In genomic region chr1:31219489-31219888, GRCh38 we compare ENCODE assay signal across 34 cellular contexts. TPM values are rescaled to one million over a fixed set of nuclear protein-coding genes. Genes with fewer than 3 reads are reported as not detected.
"Had no signal": no experiment of that assay in that cellular context is flagged by ENCODE, and none has a peak within 500 bp of the region (broad histone marks: within the 10 kb centered on the region; RNA-seq: fewer than 3 reads in every experiment).

No MANE protein-coding gene starts in this region.

- H3K4me2 ChIP-seq: KMS-11, SK-N-SH had no signal

- H3K9me3 ChIP-seq: body of pancreas, breast epithelium, Peyer's patch, SJSA1, SK-N-SH had no signal

- H3K4me3 ChIP-seq: body of pancreas, breast epithelium, Peyer's patch, SJSA1 had no signal

- H3K36me3 ChIP-seq: breast epithelium, Peyer's patch, SJSA1 had no signal

- H3K4me1 Mint-ChIP-seq: activated CD4-positive, alpha-beta memory T cell treated with anti-CD3 and anti-CD28 coated beads, Interleukin-2, amount 10 ng/mL, durations not matched to agents 7 days and 5 days; activated CD8-positive, alpha-beta memory T cell treated with anti-CD3 and anti-CD28 coated beads, Interleukin-2, amount 10 ng/mL, durations not matched to agents 7 days and 5 days; activated naive CD8-positive, alpha-beta T cell treated with anti-CD3 and anti-CD28 coated beads, Interleukin-2, amount 10 ng/mL, durations not matched to agents 7 days and 5 days; activated T-helper 17 cell treated with anti-CD3 and anti-CD28 coated beads, Interleukin-2, amount 50 U/mL, for 72 hours had no signal

- H3K27ac ChIP-seq: body of pancreas, breast epithelium, KMS-11, Peyer's patch, SJSA1 had no signal

- H3K27ac Mint-ChIP-seq: activated CD4-positive, alpha-beta memory T cell treated with anti-CD3 and anti-CD28 coated beads, Interleukin-2, amount 10 ng/mL, durations not matched to agents 7 days and 5 days; activated CD8-positive, alpha-beta memory T cell treated with anti-CD3 and anti-CD28 coated beads, Interleukin-2, amount 10 ng/mL, durations not matched to agents 7 days and 5 days; activated naive CD8-positive, alpha-beta T cell treated with anti-CD3 and anti-CD28 coated beads, Interleukin-2, amount 10 ng/mL, durations not matched to agents 7 days and 5 days; activated T-helper 17 cell treated with anti-CD3 and anti-CD28 coated beads, Interleukin-2, amount 50 U/mL, for 72 hours; T-helper 1 cell treated with Interleukin-12 subunit alpha and Interleukin-12 subunit beta and Interleukin-4 antibody, amounts not matched to agents 30 μg/mL and 1 μg/mL, for 36 hours; T-helper 2 cell treated with Interferon-gamma antibody and Interleukin-4, amounts not matched to agents 5 μg/mL and 100 μg/mL, for 36 hours; WTC11 had no signal

- DNase-seq: activated CD4-positive, alpha-beta memory T cell treated with anti-CD3 and anti-CD28 coated beads, Interleukin-2, amount 10 ng/mL, durations not matched to agents 7 days and 5 days; activated CD4-positive, alpha-beta T cell treated with anti-CD3 and anti-CD28 coated beads for 48 hours; activated CD8-positive, alpha-beta memory T cell treated with anti-CD3 and anti-CD28 coated beads for 24 hours; activated CD8-positive, alpha-beta memory T cell treated with anti-CD3 and anti-CD28 coated beads, Interleukin-2, amount 10 ng/mL, durations not matched to agents 7 days and 5 days; activated CD8-positive, alpha-beta memory T cell treated with anti-CD3 and anti-CD28 coated beads, Interleukin-2, amount 50 U/mL, for 48 hours; activated effector memory CD4-positive, alpha-beta T cell treated with anti-CD3 and anti-CD28 coated beads, Interleukin-2, amount 50 U/mL, for 16 hours; activated naive CD4-positive, alpha-beta T cell; activated naive CD4-positive, alpha-beta T cell treated with anti-CD3 and anti-CD28 coated beads, Interleukin-2, amount 50 U/mL, for 16 hours; activated naive CD8-positive, alpha-beta T cell treated with anti-CD3 and anti-CD28 coated beads, Interleukin-2, amount 10 ng/mL, durations not matched to agents 7 days and 5 days; activated T-cell treated with anti-CD3 and anti-CD28 coated beads, Interleukin-2, amount 50 U/mL, for 48 hours; body of pancreas; central memory CD4-positive, alpha-beta T cell; MM.1S; MV-4-11; NCI-H1092; NCI-H146; NCI-H187; NCI-H2029 treated with DMSO at 0.1 percent for 48 hours; NCI-H345; NCI-H524 treated with DMSO at 0.1 percent for 48 hours; PC-3; Peyer's patch; RPMI8226; SHP77 treated with DMSO at 0.1 percent for 48 hours; SK-N-SH had no signal

- H3K9me3 Mint-ChIP-seq: activated CD4-positive, alpha-beta memory T cell treated with anti-CD3 and anti-CD28 coated beads, Interleukin-2, amount 10 ng/mL, durations not matched to agents 7 days and 5 days; activated naive CD8-positive, alpha-beta T cell treated with anti-CD3 and anti-CD28 coated beads, Interleukin-2, amount 10 ng/mL, durations not matched to agents 7 days and 5 days; T-helper 1 cell treated with Interleukin-12 subunit alpha and Interleukin-12 subunit beta and Interleukin-4 antibody, amounts not matched to agents 30 μg/mL and 1 μg/mL, for 36 hours; T-helper 2 cell treated with Interferon-gamma antibody and Interleukin-4, amounts not matched to agents 5 μg/mL and 100 μg/mL, for 36 hours; WTC11 had no signal

- H3K4me1 ChIP-seq: SJSA1 had no signal

- H3K9ac ChIP-seq: KMS-11, SK-N-SH had no signal

- H3K36me3 Mint-ChIP-seq: activated CD8-positive, alpha-beta memory T cell treated with anti-CD3 and anti-CD28 coated beads, Interleukin-2, amount 10 ng/mL, durations not matched to agents 7 days and 5 days; activated naive CD8-positive, alpha-beta T cell treated with anti-CD3 and anti-CD28 coated beads, Interleukin-2, amount 10 ng/mL, durations not matched to agents 7 days and 5 days; WTC11 had no signal

- H3K4me3 Mint-ChIP-seq: activated CD4-positive, alpha-beta memory T cell treated with anti-CD3 and anti-CD28 coated beads, Interleukin-2, amount 10 ng/mL, durations not matched to agents 7 days and 5 days; activated CD8-positive, alpha-beta memory T cell treated with anti-CD3 and anti-CD28 coated beads, Interleukin-2, amount 10 ng/mL, durations not matched to agents 7 days and 5 days; activated naive CD8-positive, alpha-beta T cell treated with anti-CD3 and anti-CD28 coated beads, Interleukin-2, amount 10 ng/mL, durations not matched to agents 7 days and 5 days; activated T-helper 17 cell treated with anti-CD3 and anti-CD28 coated beads, Interleukin-2, amount 50 U/mL, for 72 hours; T-helper 1 cell treated with Interleukin-12 subunit alpha and Interleukin-12 subunit beta and Interleukin-4 antibody, amounts not matched to agents 30 μg/mL and 1 μg/mL, for 36 hours; T-helper 2 cell treated with Interferon-gamma antibody and Interleukin-4, amounts not matched to agents 5 μg/mL and 100 μg/mL, for 36 hours; WTC11 had no signal

- H3K27me3 ChIP-seq: body of pancreas, breast epithelium, Peyer's patch had no signal

- ATAC-seq: activated CD4-positive, CD25-positive, alpha-beta regulatory T cell treated with anti-CD3 and anti-CD28 coated beads, Interleukin-2, amount 50 U/mL, for 24 hours; activated CD8-positive, alpha-beta memory T cell treated with anti-CD3 and anti-CD28 coated beads, Interleukin-2, amount 10 ng/mL, durations not matched to agents 7 days and 5 days; activated T-helper 17 cell treated with anti-CD3 and anti-CD28 coated beads, Interleukin-2, amount 50 U/mL, for 72 hours; body of pancreas; PC-3; WTC11 had no signal

RNA-seq across cellular contexts. Expression of gene NKAIN1, which starts 20.2 kb away (rescaled TPM):
- total RNA-seq: activated CD4-positive, alpha-beta memory T cell treated with anti-CD3 and anti-CD28 coated beads, Interleukin-2, amount 10 ng/mL, durations not matched to agents 7 days and 5 days; activated T-helper 17 cell treated with anti-CD3 and anti-CD28 coated beads, Interleukin-2, amount 50 U/mL, for 72 hours; body of pancreas; LHCN-M2; Peyer's patch had no signal
